Comparison of ENCODE assay signal across 1 cellular context in genomic region chr1:198631292-198631691, GRCh38.
TF ChIP-seq lines count a peak whose summit lies in the region.

No MANE protein-coding gene starts in this region.

TF ChIP-seq in IMR-90, 13 proteins besides CTCF, POLR2A, EP300 and RAD21:
- TF ChIP-seq RCOR1 (IDR thresholded peaks at IDR 0.05; ENCODE audit: insufficient replicate concordance, low read length), result no peak
- no peak for TF ChIP-seq NFE2L2 (IDR thresholded peaks at IDR 0.05; ENCODE audit: low read depth, low read length)
- TF ChIP-seq MXI1 (IDR thresholded peaks at IDR 0.05; ENCODE audit: borderline replicate concordance, low read depth, low read length), result no peak
- TF ChIP-seq CHD1 (IDR thresholded peaks at IDR 0.05; ENCODE audit: low read depth, low read length), result no peak
- TF ChIP-seq FOS (IDR thresholded peaks at IDR 0.05; ENCODE audit: low read depth, low read length), result no peak
- no peak for TF ChIP-seq USF2 (IDR thresholded peaks at IDR 0.05; ENCODE audit: low read depth, low read length)
- no peak for TF ChIP-seq ELK1 (IDR thresholded peaks at IDR 0.05; ENCODE audit: borderline replicate concordance, low read depth, low read length)
- TF ChIP-seq MAFK (IDR thresholded peaks at IDR 0.05; ENCODE audit: low read depth, low read length), result no peak
- no peak for TF ChIP-seq BHLHE40 (IDR thresholded peaks at IDR 0.05; ENCODE audit: low read depth, low read length)
- TF ChIP-seq RFX5 (IDR thresholded peaks at IDR 0.05; ENCODE audit: low read depth, low read length), result no peak
- TF ChIP-seq SMC3 (IDR thresholded peaks at IDR 0.05; ENCODE audit: low read depth, low read length), result no peak
